18 cellular contexts compared by ENCODE assay signal in the genomic region with DNA sequence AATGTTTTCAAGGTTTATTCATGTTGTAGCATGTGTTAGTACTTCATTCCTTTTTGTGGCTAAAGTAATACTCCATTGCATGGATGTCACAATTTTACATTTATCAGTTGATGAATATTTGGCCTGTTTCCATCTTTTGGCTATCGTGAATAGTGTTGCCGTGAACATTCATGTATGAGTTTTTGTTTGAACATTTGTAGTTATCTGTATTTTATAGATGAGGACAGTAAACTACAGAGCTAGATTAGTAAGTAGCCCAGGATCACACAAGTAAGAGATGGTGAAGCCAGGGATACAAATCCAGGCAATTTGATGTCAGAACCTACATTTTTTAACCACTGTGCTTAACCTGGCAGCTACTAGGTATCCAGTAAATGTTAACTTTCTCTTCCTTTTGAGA.
DNase-seq lines count a peak whose midpoint lies in the region; ATAC-seq, FAIRE-seq and TF ChIP-seq lines count a peak whose summit lies in the region.
"Had no signal": no experiment of that assay in that cellular context is flagged by ENCODE, and none has a peak within 500 bp of the region (broad histone marks: within the 10 kb centered on the region; RNA-seq: fewer than 3 reads in every experiment).

No MANE protein-coding gene starts in this region.

- POLR2A ChIA-PET in A549 (lab: Yijun Ruan, JAX): interaction anchor here (0.6 to 1.0 kb wide), 2 partner anchors 27 to 70 kb away, joined by 4 to 8 read pairs; partner anchors contain the start of gene ATP2C1

- TF ChIP-seq POLR2A in A549 (IDR thresholded peaks at IDR 0.05; ENCODE audit: low read length) (no peak), GM12892 (IDR thresholded peaks at IDR 0.05; ENCODE audit: low read depth, low read length) (no peak)

- TF ChIP-seq CTCF in A549 (IDR thresholded peaks at IDR 0.05) (no peak), kidney (IDR thresholded peaks at IDR 0.05; ENCODE audit: borderline replicate concordance, extremely low read depth, insufficient read depth) (no peak)

- H3K36me3 ChIP-seq in kidney (ENCODE audit: control insufficient read depth in 1 of 2, insufficient read depth in 2 of 2, low read length in 2 of 2): peaks cover 20 to 24% of the 10 kb centered on the region in 2 donors

- DNase-seq in A549 (ENCODE audit: low read depth in 1 of 2, low spot score in 1 of 2) (no peak), HT-29 (ENCODE audit: low spot score) (peak; percentile 3), amniotic epithelial cell (ENCODE audit: low read depth) (peak; percentile 28), foreskin melanocyte (peak; percentile 32), GM12892 (ENCODE audit: insufficient read length) (no peak), kidney (no peak), KG1 (lab: John Stamatoyannopoulos, UW) (no peak)
- DNase-seq: activated CD4-positive, alpha-beta T cell treated with anti-CD3 and anti-CD28 coated beads, Interleukin-2, amount 50 U/mL, for 4 hours; activated naive CD4-positive, alpha-beta T cell treated with anti-CD3 and anti-CD28 coated beads, Interleukin-2, amount 10 ng/mL, durations not matched to agents 7 days and 5 days; CD4-positive, alpha-beta T cell; DMS79 treated with DMSO at 0.1 percent for 48 hours; NCI-H1105; NCI-H2107; NCI-H524 treated with DMSO at 0.1 percent for 48 hours; stimulated activated naive CD4-positive, alpha-beta T cell treated with Interleukin-2 at 50 U/mL for 16 hours; transverse colon had no signal

- 40% methylated on average over 2 of the region's 2 CpGs for WGBS in A549 (ENCODE audit: missing lambda C conversion rate)

- H3K27ac ChIP-seq in A549: peak overlapping the region; percentile 61 to 67; a peak in 5 of 6 replicates
- H3K27ac ChIP-seq in kidney (ENCODE audit: low read depth in 2 of 2, low read length in 2 of 2): no peak overlapping the region
- H3K27ac ChIP-seq: cardiac muscle cell, transverse colon had no signal

- H3K4me3 ChIP-seq in A549: no peak overlapping the region
- H3K4me3 ChIP-seq in kidney (ENCODE audit: low read length in 2 of 2): no peak overlapping the region
- H3K4me3 ChIP-seq: cardiac muscle cell, transverse colon had no signal

- no peak for TF ChIP-seq EP300 in A549 (IDR thresholded peaks at IDR 0.05)

- no peaks in the 10 kb centered on the region for H3K9me3 ChIP-seq in A549
- H3K9me3 ChIP-seq in kidney (ENCODE audit: control insufficient read depth in 1 of 2, low read length in 2 of 2): no peaks in the 10 kb centered on the region
- H3K9me3 ChIP-seq: transverse colon had no signal

- ATAC-seq in A549: peak in 1 of 2 experiments; percentile 19; a peak in 1 of 6 replicates
- ATAC-seq in HG03432 (IDR thresholded peaks at IDR 0.05; ENCODE audit: unreplicated experiment): no peak

- H3K4me1 ChIP-seq in A549 (peaks cover 24% of the 10 kb centered on the region), kidney (ENCODE audit: control insufficient read depth in 1 of 2, insufficient read depth in 1 of 2, low read depth in 1 of 2, low read length in 2 of 2) (no peaks in the 10 kb centered on the region)
- H3K4me1 ChIP-seq: transverse colon had no signal

- CTCF ChIA-PET in A549 (lab: Yijun Ruan, JAX): interaction anchor here (0.8 kb wide), 1 partner anchor 70 kb away, joined by 3 read pairs; no protein-coding TSS in a partner anchor

- peak overlapping the region; percentile 62 for H3K4me2 ChIP-seq in A549

- FAIRE-seq in A549 (lab: Jason Lieb, UNC) (no peak), GM12892 (lab: Jason Lieb, UNC) (no peak), kidney (lab: Jason Lieb, UNC) (no peak)

- H3K9ac ChIP-seq in kidney (ENCODE audit: low read length in 2 of 2): no peak overlapping the region

- intact Hi-C loops in kidney (cut with DNase I): no loop called here

- TF ChIP-seq RAD21 in A549 (conservative IDR thresholded peaks at IDR 0.05 in 1 of 2, IDR thresholded peaks at IDR 0.05 in 1 of 2): no peak

TF ChIP-seq in A549, 52 proteins besides CTCF, POLR2A, EP300 and RAD21:
- no peak for TF ChIP-seq HOXA7 (CRISPR knock-in tag; IDR thresholded peaks at IDR 0.05)
- no peak for TF ChIP-seq JUN (IDR thresholded peaks at IDR 0.05)
- TF ChIP-seq POLR2AphosphoS2 (conservative IDR thresholded peaks at IDR 0.05; ENCODE audit: low read length): no peak
- no peak for TF ChIP-seq ZNF302 (CRISPR knock-in tag; IDR thresholded peaks at IDR 0.05)
- TF ChIP-seq HEYL (CRISPR knock-in tag; IDR thresholded peaks at IDR 0.05): no peak

Comparison
In these comparisons a context has a peak if more than half of its experiments do, and no peak if none do; other contexts are left out.
1. DNase-seq: peak in HT-29 (single experiment), amniotic epithelial cell (single experiment) and foreskin melanocyte (single experiment); none in A549 (0 of 2), GM12892 (single experiment), kidney (single experiment) and KG1 (single experiment).
2. H3K27ac ChIP-seq: peak in A549 (2 of 2); none in kidney (0 of 2).